Comparison of ENCODE assay signal across 2 cellular contexts in genomic region chr14:52678591-52678990, GRCh38.
A peak's percentile ranks its signal among the peaks of the same experiment; 100 is the strongest.
TF ChIP-seq lines count a peak whose summit lies in the region.

No MANE protein-coding gene starts in this region.

TF ChIP-seq in HCT116, 20 proteins besides CTCF, POLR2A, EP300 and RAD21:
- TF ChIP-seq CBX3 (IDR thresholded peaks at IDR 0.05; ENCODE audit: low read depth) = no peak
- TF ChIP-seq ELF1 (IDR thresholded peaks at IDR 0.05; ENCODE audit: borderline replicate concordance, low read depth) = no peak
- TF ChIP-seq SRF (IDR thresholded peaks at IDR 0.05; ENCODE audit: low read depth) = no peak

TF ChIP-seq in HepG2, 621 proteins besides CTCF, POLR2A, EP300 and RAD21:
- TF ChIP-seq SP1 (IDR thresholded peaks at IDR 0.05) = no peak
- no peak for TF ChIP-seq SP1 (CRISPR knock-in tag; IDR thresholded peaks at IDR 0.05)
- TF ChIP-seq ZNF331 (CRISPR knock-in tag; IDR thresholded peaks at IDR 0.05) = no peak
- peak; percentile 46 for TF ChIP-seq STAG1 (CRISPR knock-in tag; IDR thresholded peaks at IDR 0.05)
- TF ChIP-seq ARID3A (IDR thresholded peaks at IDR 0.05; ENCODE audit: low read depth, low read length) = 0 out of 2 replicates have a peak, but pooled peaks have one; percentile 56
- no peak for TF ChIP-seq PRPF4 (IDR thresholded peaks at IDR 0.05; ENCODE audit: low read depth, low read length, poor library complexity, severe bottlenecking)
- TF ChIP-seq RXRB (CRISPR knock-in tag; IDR thresholded peaks at IDR 0.05; ENCODE audit: borderline replicate concordance) = no peak
- peak; percentile 30; the same call in 1 of the 2 replicates for TF ChIP-seq SMC3 (IDR thresholded peaks at IDR 0.05; ENCODE audit: low read length)
- no peak for TF ChIP-seq ZNF773 (CRISPR knock-in tag; IDR thresholded peaks at IDR 0.05; ENCODE audit: borderline replicate concordance)
- TF ChIP-seq NFE2 (CRISPR knock-in tag; IDR thresholded peaks at IDR 0.05) = no peak
- no peak for TF ChIP-seq EED (CRISPR knock-in tag; IDR thresholded peaks at IDR 0.05)
